ENCODE assay signal across 1 cellular context in the genomic region with DNA sequence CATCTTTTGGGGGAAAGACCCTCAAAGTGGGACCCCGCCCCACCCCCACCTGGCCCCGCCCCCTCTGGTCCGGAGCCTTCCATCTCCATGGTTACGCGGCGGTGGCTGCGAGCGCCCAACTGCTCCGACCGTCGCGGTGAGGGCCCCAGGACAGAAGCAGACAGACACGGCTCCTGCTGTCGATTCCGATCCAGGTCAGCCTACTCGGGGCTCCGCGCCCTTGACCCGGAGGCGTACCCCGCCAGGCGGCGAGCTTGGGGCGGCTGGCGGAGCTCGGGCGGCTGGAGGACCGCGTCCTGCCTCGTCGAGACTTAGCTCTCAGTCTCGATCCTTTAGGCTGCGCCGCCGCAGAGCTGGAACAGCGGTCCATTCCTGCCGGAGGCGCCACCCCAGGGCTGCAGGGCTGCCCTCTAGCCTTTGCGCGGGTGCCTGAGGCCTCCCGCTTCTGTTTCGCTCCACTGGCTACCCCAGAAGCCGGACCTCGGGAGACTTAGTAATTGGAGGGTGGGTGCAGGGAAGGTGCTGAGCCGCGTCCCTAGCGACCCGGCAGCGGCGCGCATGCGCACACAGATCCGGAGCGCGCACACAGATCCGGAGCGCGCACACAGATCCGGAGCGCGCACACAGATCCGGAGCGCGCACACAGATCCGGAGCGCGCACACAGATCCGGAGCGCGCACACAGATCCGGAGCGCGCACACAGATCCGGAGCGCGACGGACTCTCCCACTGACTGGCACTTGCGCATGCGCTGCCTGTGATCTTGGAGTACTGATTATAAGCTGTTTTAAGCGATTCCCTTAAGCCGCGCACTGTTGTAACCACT.
A peak's percentile ranks its signal among the peaks of the same experiment; 100 is the strongest.
TF ChIP-seq lines count a peak whose summit lies in the region.

A gene with protein sequence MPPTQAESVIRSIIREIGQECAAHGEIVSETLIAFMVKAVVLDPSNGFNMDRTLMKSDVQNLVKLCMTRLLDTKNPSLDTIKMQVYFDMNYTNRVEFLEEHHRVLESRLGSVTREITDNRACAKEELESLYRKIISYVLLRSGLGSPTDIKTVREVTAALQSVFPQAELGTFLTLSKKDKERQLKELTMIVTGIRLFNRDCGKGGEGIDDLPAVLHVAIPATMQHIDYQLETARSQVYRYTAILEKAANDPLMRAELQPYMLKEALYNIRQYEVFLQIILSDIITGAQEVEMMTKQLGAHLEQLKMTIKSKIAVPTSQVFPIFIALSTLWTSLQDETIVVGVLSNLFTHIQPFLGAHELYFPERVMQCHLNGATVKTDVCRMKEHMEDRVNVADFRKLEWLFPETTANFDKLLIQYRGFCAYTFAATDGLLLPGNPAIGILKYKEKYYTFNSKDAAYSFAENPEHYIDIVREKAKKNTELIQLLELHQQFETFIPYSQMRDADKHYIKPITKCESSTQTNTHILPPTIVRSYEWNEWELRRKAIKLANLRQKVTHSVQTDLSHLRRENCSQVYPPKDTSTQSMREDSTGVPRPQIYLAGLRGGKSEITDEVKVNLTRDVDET (plus strand): TSS at position 77 of the 825 bp plus-strand sequence. CDS start 1,868 bp downstream, outside the sequence.

TF ChIP-seq in HepG2, 621 proteins besides CTCF, POLR2A, EP300 and RAD21 (continued from another document and continues in another):
- no peak for TF ChIP-seq E2F5 (CRISPR knock-in tag; conservative IDR thresholded peaks at IDR 0.05)
- no peak for TF ChIP-seq ZNF770 (CRISPR knock-in tag; IDR thresholded peaks at IDR 0.05)
- no peak for TF ChIP-seq PHF5A (CRISPR knock-in tag; IDR thresholded peaks at IDR 0.05; ENCODE audit: low read depth, unreplicated experiment)
- no peak for TF ChIP-seq ZNF530 (CRISPR knock-in tag; IDR thresholded peaks at IDR 0.05; ENCODE audit: low read depth)
- TF ChIP-seq HOXA5 (CRISPR knock-in tag; IDR thresholded peaks at IDR 0.05): no peak
- TF ChIP-seq ZNF543 (CRISPR knock-in tag; IDR thresholded peaks at IDR 0.05): no peak
- TF ChIP-seq, protein P1, sequence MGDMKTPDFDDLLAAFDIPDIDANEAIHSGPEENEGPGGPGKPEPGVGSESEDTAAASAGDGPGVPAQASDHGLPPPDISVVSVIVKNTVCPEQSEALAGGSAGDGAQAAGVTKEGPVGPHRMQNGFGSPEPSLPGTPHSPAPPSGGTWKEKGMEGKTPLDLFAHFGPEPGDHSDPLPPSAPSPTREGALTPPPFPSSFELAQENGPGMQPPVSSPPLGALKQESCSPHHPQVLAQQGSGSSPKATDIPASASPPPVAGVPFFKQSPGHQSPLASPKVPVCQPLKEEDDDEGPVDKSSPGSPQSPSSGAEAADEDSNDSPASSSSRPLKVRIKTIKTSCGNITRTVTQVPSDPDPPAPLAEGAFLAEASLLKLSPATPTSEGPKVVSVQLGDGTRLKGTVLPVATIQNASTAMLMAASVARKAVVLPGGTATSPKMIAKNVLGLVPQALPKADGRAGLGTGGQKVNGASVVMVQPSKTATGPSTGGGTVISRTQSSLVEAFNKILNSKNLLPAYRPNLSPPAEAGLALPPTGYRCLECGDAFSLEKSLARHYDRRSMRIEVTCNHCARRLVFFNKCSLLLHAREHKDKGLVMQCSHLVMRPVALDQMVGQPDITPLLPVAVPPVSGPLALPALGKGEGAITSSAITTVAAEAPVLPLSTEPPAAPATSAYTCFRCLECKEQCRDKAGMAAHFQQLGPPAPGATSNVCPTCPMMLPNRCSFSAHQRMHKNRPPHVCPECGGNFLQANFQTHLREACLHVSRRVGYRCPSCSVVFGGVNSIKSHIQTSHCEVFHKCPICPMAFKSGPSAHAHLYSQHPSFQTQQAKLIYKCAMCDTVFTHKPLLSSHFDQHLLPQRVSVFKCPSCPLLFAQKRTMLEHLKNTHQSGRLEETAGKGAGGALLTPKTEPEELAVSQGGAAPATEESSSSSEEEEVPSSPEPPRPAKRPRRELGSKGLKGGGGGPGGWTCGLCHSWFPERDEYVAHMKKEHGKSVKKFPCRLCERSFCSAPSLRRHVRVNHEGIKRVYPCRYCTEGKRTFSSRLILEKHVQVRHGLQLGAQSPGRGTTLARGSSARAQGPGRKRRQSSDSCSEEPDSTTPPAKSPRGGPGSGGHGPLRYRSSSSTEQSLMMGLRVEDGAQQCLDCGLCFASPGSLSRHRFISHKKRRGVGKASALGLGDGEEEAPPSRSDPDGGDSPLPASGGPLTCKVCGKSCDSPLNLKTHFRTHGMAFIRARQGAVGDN (CRISPR knock-in tag; IDR thresholded peaks at IDR 0.05): peak; percentile 72
- TF ChIP-seq MED8 (CRISPR knock-in tag; IDR thresholded peaks at IDR 0.05; ENCODE audit: insufficient replicate concordance): no peak
- TF ChIP-seq, protein P2, sequence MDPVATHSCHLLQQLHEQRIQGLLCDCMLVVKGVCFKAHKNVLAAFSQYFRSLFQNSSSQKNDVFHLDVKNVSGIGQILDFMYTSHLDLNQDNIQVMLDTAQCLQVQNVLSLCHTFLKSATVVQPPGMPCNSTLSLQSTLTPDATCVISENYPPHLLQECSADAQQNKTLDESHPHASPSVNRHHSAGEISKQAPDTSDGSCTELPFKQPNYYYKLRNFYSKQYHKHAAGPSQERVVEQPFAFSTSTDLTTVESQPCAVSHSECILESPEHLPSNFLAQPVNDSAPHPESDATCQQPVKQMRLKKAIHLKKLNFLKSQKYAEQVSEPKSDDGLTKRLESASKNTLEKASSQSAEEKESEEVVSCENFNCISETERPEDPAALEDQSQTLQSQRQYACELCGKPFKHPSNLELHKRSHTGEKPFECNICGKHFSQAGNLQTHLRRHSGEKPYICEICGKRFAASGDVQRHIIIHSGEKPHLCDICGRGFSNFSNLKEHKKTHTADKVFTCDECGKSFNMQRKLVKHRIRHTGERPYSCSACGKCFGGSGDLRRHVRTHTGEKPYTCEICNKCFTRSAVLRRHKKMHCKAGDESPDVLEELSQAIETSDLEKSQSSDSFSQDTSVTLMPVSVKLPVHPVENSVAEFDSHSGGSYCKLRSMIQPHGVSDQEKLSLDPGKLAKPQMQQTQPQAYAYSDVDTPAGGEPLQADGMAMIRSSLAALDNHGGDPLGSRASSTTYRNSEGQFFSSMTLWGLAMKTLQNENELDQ (CRISPR knock-in tag; IDR thresholded peaks at IDR 0.05; ENCODE audit: borderline replicate concordance): no peak
- TF ChIP-seq SNAPC5 (CRISPR knock-in tag; IDR thresholded peaks at IDR 0.05; ENCODE audit: borderline replicate concordance): no peak
- TF ChIP-seq KAT7 (CRISPR knock-in tag; IDR thresholded peaks at IDR 0.05; ENCODE audit: borderline replicate concordance): no peak
- no peak for TF ChIP-seq PITX1 (CRISPR knock-in tag; IDR thresholded peaks at IDR 0.05)
- TF ChIP-seq ZNF577 (CRISPR knock-in tag; IDR thresholded peaks at IDR 0.05; ENCODE audit: borderline replicate concordance, low read depth): no peak
- TF ChIP-seq HNRNPH1 (optimal IDR thresholded peaks at IDR 0.05; ENCODE audit: low read depth, low read length): no peak
- TF ChIP-seq, protein P3, sequence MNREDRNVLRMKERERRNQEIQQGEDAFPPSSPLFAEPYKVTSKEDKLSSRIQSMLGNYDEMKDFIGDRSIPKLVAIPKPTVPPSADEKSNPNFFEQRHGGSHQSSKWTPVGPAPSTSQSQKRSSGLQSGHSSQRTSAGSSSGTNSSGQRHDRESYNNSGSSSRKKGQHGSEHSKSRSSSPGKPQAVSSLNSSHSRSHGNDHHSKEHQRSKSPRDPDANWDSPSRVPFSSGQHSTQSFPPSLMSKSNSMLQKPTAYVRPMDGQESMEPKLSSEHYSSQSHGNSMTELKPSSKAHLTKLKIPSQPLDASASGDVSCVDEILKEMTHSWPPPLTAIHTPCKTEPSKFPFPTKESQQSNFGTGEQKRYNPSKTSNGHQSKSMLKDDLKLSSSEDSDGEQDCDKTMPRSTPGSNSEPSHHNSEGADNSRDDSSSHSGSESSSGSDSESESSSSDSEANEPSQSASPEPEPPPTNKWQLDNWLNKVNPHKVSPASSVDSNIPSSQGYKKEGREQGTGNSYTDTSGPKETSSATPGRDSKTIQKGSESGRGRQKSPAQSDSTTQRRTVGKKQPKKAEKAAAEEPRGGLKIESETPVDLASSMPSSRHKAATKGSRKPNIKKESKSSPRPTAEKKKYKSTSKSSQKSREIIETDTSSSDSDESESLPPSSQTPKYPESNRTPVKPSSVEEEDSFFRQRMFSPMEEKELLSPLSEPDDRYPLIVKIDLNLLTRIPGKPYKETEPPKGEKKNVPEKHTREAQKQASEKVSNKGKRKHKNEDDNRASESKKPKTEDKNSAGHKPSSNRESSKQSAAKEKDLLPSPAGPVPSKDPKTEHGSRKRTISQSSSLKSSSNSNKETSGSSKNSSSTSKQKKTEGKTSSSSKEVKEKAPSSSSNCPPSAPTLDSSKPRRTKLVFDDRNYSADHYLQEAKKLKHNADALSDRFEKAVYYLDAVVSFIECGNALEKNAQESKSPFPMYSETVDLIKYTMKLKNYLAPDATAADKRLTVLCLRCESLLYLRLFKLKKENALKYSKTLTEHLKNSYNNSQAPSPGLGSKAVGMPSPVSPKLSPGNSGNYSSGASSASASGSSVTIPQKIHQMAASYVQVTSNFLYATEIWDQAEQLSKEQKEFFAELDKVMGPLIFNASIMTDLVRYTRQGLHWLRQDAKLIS (CRISPR knock-in tag; IDR thresholded peaks at IDR 0.05): no peak
- TF ChIP-seq ZNF296 (CRISPR knock-in tag; conservative IDR thresholded peaks at IDR 0.05): no peak
- TF ChIP-seq ZNF282 (IDR thresholded peaks at IDR 0.05; ENCODE audit: partially characterized antibody): no peak
- TF ChIP-seq ZNF224 (CRISPR knock-in tag; IDR thresholded peaks at IDR 0.05): no peak
- TF ChIP-seq ZFP62 (CRISPR knock-in tag; IDR thresholded peaks at IDR 0.05): no peak
- TF ChIP-seq DMTF1 (CRISPR knock-in tag; IDR thresholded peaks at IDR 0.05): no peak
- peak; percentile 15; the same call in 1 of the 2 replicates for TF ChIP-seq ZMYM4 (CRISPR knock-in tag; IDR thresholded peaks at IDR 0.05)
- TF ChIP-seq CBFB (CRISPR knock-in tag; IDR thresholded peaks at IDR 0.05): peak; percentile 45; the same call in 1 of the 2 replicates
- TF ChIP-seq STAT6 (CRISPR knock-in tag; IDR thresholded peaks at IDR 0.05; ENCODE audit: borderline replicate concordance): peak; percentile 72; the same call in 1 of the 2 replicates
- TF ChIP-seq GMEB2 (CRISPR knock-in tag; IDR thresholded peaks at IDR 0.05; ENCODE audit: low read depth): no peak
- no peak for TF ChIP-seq ZNF234 (CRISPR knock-in tag; conservative IDR thresholded peaks at IDR 0.05)
- TF ChIP-seq ZC3H13 (CRISPR knock-in tag; IDR thresholded peaks at IDR 0.05): no peak
- TF ChIP-seq SATB2 (CRISPR knock-in tag; IDR thresholded peaks at IDR 0.05): no peak
